In the genomic region with DNA sequence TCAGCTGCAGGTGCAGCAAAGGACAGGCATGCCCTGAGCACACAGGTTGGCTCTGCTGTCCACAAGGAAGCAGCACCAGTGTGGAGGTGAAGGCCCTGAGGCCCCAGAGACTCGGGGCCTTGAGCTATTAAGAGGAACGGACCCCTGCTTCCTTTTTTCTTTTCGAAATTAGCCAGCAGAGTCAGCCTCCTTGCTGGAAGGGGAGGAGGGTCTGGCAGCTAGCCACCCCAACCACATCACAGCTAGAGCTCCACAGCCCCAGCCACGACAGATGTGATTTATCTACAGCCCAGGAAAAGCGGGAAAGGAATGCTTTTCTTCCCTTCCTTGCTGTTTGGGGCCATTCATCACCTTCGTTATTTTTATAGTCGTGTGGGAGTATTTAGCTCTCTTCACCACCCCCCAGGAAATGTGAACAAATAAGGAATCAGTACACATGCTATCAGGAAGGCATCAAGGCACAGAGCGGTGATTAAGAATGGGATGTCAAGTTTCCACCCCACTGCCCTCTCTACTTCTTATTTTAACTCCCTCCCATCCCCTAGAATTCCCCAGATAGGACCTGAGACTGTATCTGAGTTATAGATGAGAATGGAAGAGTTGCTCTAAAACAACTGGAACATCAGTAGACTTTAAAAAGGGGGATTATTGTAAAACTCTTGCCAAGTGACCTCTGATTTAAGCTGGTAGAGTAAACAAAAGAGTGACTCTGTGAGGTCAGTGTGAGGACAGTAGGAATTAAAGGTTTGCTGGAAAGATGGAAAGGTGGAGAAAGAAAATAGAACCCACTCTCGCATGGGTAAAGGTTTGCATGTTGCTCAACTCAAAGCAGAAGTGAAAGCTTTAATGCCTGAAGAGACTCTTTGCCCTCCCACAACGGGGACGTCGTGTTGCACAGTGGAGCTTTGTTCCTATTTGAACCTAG, we compare ENCODE assay signal across 17 cellular contexts.
DNase-seq lines count a peak whose midpoint lies in the region; ATAC-seq and TF ChIP-seq lines count a peak whose summit lies in the region.
"Had no signal": no experiment of that assay in that cellular context is flagged by ENCODE, and none has a peak within 500 bp of the region (broad histone marks: within the 10 kb centered on the region; RNA-seq: fewer than 3 reads in every experiment).

No MANE protein-coding gene starts in this region.

- H3K36me3 Mint-ChIP-seq in neural progenitor cell: no peaks in the 10 kb centered on the region

- peaks cover 4% of the 10 kb centered on the region for H3F3A ChIP-seq in neural progenitor cell (ENCODE audit: low read depth)

- no peaks in the 10 kb centered on the region for H3K9me3 ChIP-seq in neural progenitor cell (ENCODE audit: low read depth)

- H3K4me1 Mint-ChIP-seq in neural progenitor cell: peaks cover 6% of the 10 kb centered on the region

- peak; percentile 79 for ATAC-seq in GM18868 (IDR thresholded peaks at IDR 0.05; ENCODE audit: unreplicated experiment)
- peak; percentile 74 for ATAC-seq in GM21529 (IDR thresholded peaks at IDR 0.05; ENCODE audit: unreplicated experiment)
- ATAC-seq in HG03342 (IDR thresholded peaks at IDR 0.05; ENCODE audit: unreplicated experiment): peak; percentile 57
- ATAC-seq: activated T-cell treated with anti-CD3 and anti-CD28 coated beads, Interleukin-2, amount 50 U/mL, for 4 hours; Panc1 had no signal

- H3K27me3 Mint-ChIP-seq in neural progenitor cell (ENCODE audit: insufficient read depth, low read depth): peaks cover 2% of the 10 kb centered on the region

- H3K79me2 ChIP-seq in neural progenitor cell (ENCODE audit: low read depth): no peaks in the 10 kb centered on the region

- H3K4me1 ChIP-seq in neural progenitor cell: peaks cover 14% of the 10 kb centered on the region

- H3K27me3 ChIP-seq in neural progenitor cell: no peaks in the 10 kb centered on the region

- H3K9ac ChIP-seq in neural progenitor cell: no peak overlapping the region
- H3K9ac ChIP-seq: GM23248 had no signal

- peak overlapping the region; percentile 49 for H3K4me2 ChIP-seq in neural progenitor cell

- TF ChIP-seq CTCF in neural progenitor cell (IDR thresholded peaks at IDR 0.05): no peak

- H4K20me1 ChIP-seq in neural progenitor cell (ENCODE audit: low read depth): no peaks in the 10 kb centered on the region

- H3K4me3 ChIP-seq in neural progenitor cell: no peak overlapping the region
- H3K4me3 ChIP-seq: cardiac muscle cell, GM23248 had no signal

- H3K4me3 Mint-ChIP-seq in neural progenitor cell: no peak overlapping the region
- H3K4me3 Mint-ChIP-seq: activated T-cell treated with anti-CD3 and anti-CD28 coated beads, Interleukin-2, amount 50 U/mL, for 4 hours; neural crest cell; stimulated activated naive CD8-positive, alpha-beta T cell treated with anti-CD3 and anti-CD28 coated beads, Interleukin-15, Interleukin-2, amounts not matched to agents 100 ng/mL and 50 ng/mL, for 24 hours had no signal

- peak; percentile 4 for DNase-seq in neural progenitor cell (ENCODE audit: low spot score)
- no peak for DNase-seq in occipital lobe (lab: John Stamatoyannopoulos, UW)
- DNase-seq in activated CD4-positive, alpha-beta T cell treated with anti-CD3 and anti-CD28 coated beads, Interleukin-2, amount 50 U/mL, for 48 hours: no peak
- no peak for DNase-seq in NCI-H2029 treated with DMSO at 0.1 percent for 48 hours (lab: John Stamatoyannopoulos, UW)
- DNase-seq in activated gamma-delta T cell (lab: John Stamatoyannopoulos, UW): no peak
- DNase-seq: activated T-cell treated with anti-CD3 and anti-CD28 coated beads, Interleukin-2, amount 50 U/mL, for 4 hours; EL; erythroblast; GM23248; NCI-H2029 had no signal

- H3K27ac ChIP-seq in neural progenitor cell: no peak overlapping the region
- H3K27ac ChIP-seq: cardiac muscle cell, GM23248 had no signal

- H3K36me3 ChIP-seq in neural progenitor cell: no peaks in the 10 kb centered on the region
- H3K36me3 ChIP-seq: cardiac muscle cell had no signal

- no peaks in the 10 kb centered on the region for H3K9me3 Mint-ChIP-seq in neural progenitor cell
- H3K9me3 Mint-ChIP-seq: activated T-cell treated with anti-CD3 and anti-CD28 coated beads, Interleukin-2, amount 50 U/mL, for 4 hours; neural crest cell; stimulated activated naive CD8-positive, alpha-beta T cell treated with anti-CD3 and anti-CD28 coated beads, Interleukin-15, Interleukin-2, amounts not matched to agents 100 ng/mL and 50 ng/mL, for 24 hours had no signal

- H2AFZ ChIP-seq in neural progenitor cell (replicated peaks): no peak overlapping the region
- H2AFZ ChIP-seq: GM23248 had no signal

- no peak overlapping the region for H3K27ac Mint-ChIP-seq in neural progenitor cell
- H3K27ac Mint-ChIP-seq: stimulated activated naive CD8-positive, alpha-beta T cell treated with anti-CD3 and anti-CD28 coated beads, Interleukin-15, Interleukin-2, amounts not matched to agents 100 ng/mL and 50 ng/mL, for 24 hours had no signal
